In genomic region chr15:84880007-84880406, GRCh38 we compare ENCODE assay signal across 32 cellular contexts. TPM values are rescaled to one million over a fixed set of nuclear protein-coding genes. Genes with fewer than 3 reads are reported as not detected.
"Had no signal": no experiment of that assay in that cellular context is flagged by ENCODE, and none has a peak within 500 bp of the region (broad histone marks: within the 10 kb centered on the region; RNA-seq: fewer than 3 reads in every experiment).

No MANE protein-coding gene starts in this region.

- H3K27me3 ChIP-seq: ovary, tibial nerve, uterus had no signal

- H3K4me1 ChIP-seq: prostate gland, tibial nerve, uterus had no signal

- H3K9me3 ChIP-seq: ovary, prostate gland, tibial nerve, uterus had no signal

- H3K27ac Mint-ChIP-seq: mesothelial cell of epicardium; natural killer cell; stimulated activated memory B cell treated with anti-CD40 and anti-IgM and Interleukin-4, amounts not matched to agents 10 μg/mL and 1 μg/mL and 100 μg/mL, for 72 hours; type B pancreatic cell had no signal

- H3K36me3 Mint-ChIP-seq: mesothelial cell of epicardium; naive B cell; natural killer cell; stimulated activated memory B cell treated with anti-CD40 and anti-IgM and Interleukin-4, amounts not matched to agents 10 μg/mL and 1 μg/mL and 100 μg/mL, for 72 hours; type B pancreatic cell had no signal

- DNase-seq: hippocampal formation; kidney glomerular epithelial cell; left cardiac atrium; mesendoderm; naive B cell; natural killer cell; retina; right cardiac atrium; small intestine; stimulated activated CD4-positive, alpha-beta T cell treated with anti-CD3 and anti-CD28 coated beads, Interleukin-1b, Interleukin-23, amount 100 ng/mL, for 48 hours; stimulated activated CD4-positive, alpha-beta T cell treated with anti-CD3 and anti-CD28 coated beads, Interleukin-2, amount 100 ng/mL, for 48 hours; stimulated activated CD4-positive, alpha-beta T cell treated with anti-CD3 and anti-CD28 coated beads, Interleukin-4, amount 100 ng/mL, for 4 hours; stimulated activated CD8-positive, alpha-beta memory T cell treated with anti-CD3 and anti-CD28 coated beads, Interleukin-4, amount 100 ng/mL, for 48 hours; stimulated activated naive CD4-positive, alpha-beta T cell treated with Interleukin-2 at 50 U/mL for 16 hours; stimulated activated naive CD8-positive, alpha-beta T cell treated with anti-CD3 and anti-CD28 coated beads, Interleukin-15, amount 100 ng/mL, for 72 hours; substantia nigra; uterus had no signal

- H3K4me1 Mint-ChIP-seq: naive B cell; natural killer cell; stimulated activated memory B cell treated with anti-CD40 and anti-IgM and Interleukin-4, amounts not matched to agents 10 μg/mL and 1 μg/mL and 100 μg/mL, for 72 hours; stimulated activated naive CD8-positive, alpha-beta T cell treated with anti-CD3 and anti-CD28 coated beads, Interleukin-15, amount 100 ng/mL, for 72 hours had no signal

- H3K27me3 Mint-ChIP-seq: stimulated activated naive CD8-positive, alpha-beta T cell treated with anti-CD3 and anti-CD28 coated beads, Interleukin-15, amount 100 ng/mL, for 72 hours; type B pancreatic cell had no signal

- H3K9me3 Mint-ChIP-seq: mesothelial cell of epicardium; naive B cell; natural killer cell; stimulated activated memory B cell treated with anti-CD40 and anti-IgM and Interleukin-4, amounts not matched to agents 10 μg/mL and 1 μg/mL and 100 μg/mL, for 72 hours; stimulated activated naive CD8-positive, alpha-beta T cell treated with anti-CD3 and anti-CD28 coated beads, Interleukin-15, amount 100 ng/mL, for 72 hours; type B pancreatic cell had no signal

- H3K36me3 ChIP-seq: ovary, prostate gland, tibial nerve, uterus had no signal

- H3K4me3 ChIP-seq: lung, ovary, prostate gland, tibial nerve, uterus had no signal

- H3K27ac ChIP-seq: ovary, prostate gland, tibial nerve, uterus had no signal

- ATAC-seq: left cardiac atrium; left lobe of liver; natural killer cell; sciatic nerve; stimulated activated memory B cell treated with anti-CD40 and anti-IgM and Interleukin-4, amounts not matched to agents 10 μg/mL and 1 μg/mL and 100 μg/mL, for 72 hours; stimulated activated naive CD8-positive, alpha-beta T cell treated with anti-CD3 and anti-CD28 coated beads, Interleukin-15, amount 100 ng/mL, for 72 hours had no signal

- H3K4me3 Mint-ChIP-seq: mesothelial cell of epicardium; naive B cell; natural killer cell; stimulated activated memory B cell treated with anti-CD40 and anti-IgM and Interleukin-4, amounts not matched to agents 10 μg/mL and 1 μg/mL and 100 μg/mL, for 72 hours; stimulated activated naive CD8-positive, alpha-beta T cell treated with anti-CD3 and anti-CD28 coated beads, Interleukin-15, amount 100 ng/mL, for 72 hours; type B pancreatic cell had no signal

RNA-seq across cellular contexts. Expression of gene SLC28A1, which starts 4.5 kb away (rescaled TPM):
- total RNA-seq: mononuclear cell, natural killer cell, omental fat pad, prostate gland, temporal lobe, ureter had no signal
- polyA plus RNA-seq: keratinocyte, lung, neural cell had no signal
